Comparison of ENCODE assay signal across 1 cellular context in genomic region chr10:131853610-131853964, GRCh38.
TF ChIP-seq lines count a peak whose summit lies in the region.

No MANE protein-coding gene starts in this region.

TF ChIP-seq in H1, 55 proteins besides CTCF, POLR2A, EP300 and RAD21 (continued from another document):
- no peak for TF ChIP-seq E2F6 (IDR thresholded peaks at IDR 0.05)
- no peak for TF ChIP-seq RNF2 (IDR thresholded peaks at IDR 0.05; ENCODE audit: borderline replicate concordance, low read depth, low read length, missing control alignments, poor library complexity, severe bottlenecking)
